In genomic region chr14:61472801-61473376, GRCh38 we compare ENCODE assay signal across 8 cellular contexts.
A peak's percentile ranks its signal among the peaks of the same experiment; 100 is the strongest.
DNase-seq lines count a peak whose midpoint lies in the region; ATAC-seq, FAIRE-seq and TF ChIP-seq lines count a peak whose summit lies in the region.

No MANE protein-coding gene starts in this region.

- peak overlapping the region; percentile 84 for H3K4me3 Mint-ChIP-seq in activated T-helper 1 cell treated with anti-CD3 and anti-CD28 coated beads, Interleukin-12 subunit alpha, Interleukin-12 subunit beta, Interleukin-2, Interleukin-4 antibody, amounts not matched to agents 30 ng/mL and 10 ng/mL and 1 ng/mL, durations not matched to agents 14 hours and 24 hours and 36 hours

- H3K27me3 ChIP-seq in Peyer's patch (no peaks in the 10 kb centered on the region), HepG2 (ENCODE audit: control insufficient read depth in 1 of 2, insufficient read depth in 2 of 2, low read length in 2 of 2) (no peaks in the 10 kb centered on the region)

- ATAC-seq in HepG2 (no peak), GM21515 (IDR thresholded peaks at IDR 0.05; ENCODE audit: unreplicated experiment) (no peak), GM18909 (IDR thresholded peaks at IDR 0.05; ENCODE audit: poor library complexity, unreplicated experiment) (no peak)

- H3K9me3 Mint-ChIP-seq in activated T-helper 1 cell treated with anti-CD3 and anti-CD28 coated beads, Interleukin-12 subunit alpha, Interleukin-12 subunit beta, Interleukin-2, Interleukin-4 antibody, amounts not matched to agents 30 ng/mL and 10 ng/mL and 1 ng/mL, durations not matched to agents 14 hours and 24 hours and 36 hours: no peaks in the 10 kb centered on the region

- H3K4me1 ChIP-seq in Peyer's patch (peaks cover 0 to 57% (median 26%) of the 10 kb centered on the region in 4 donors), HepG2 (ENCODE audit: insufficient read depth, low read length) (peaks cover 45% of the 10 kb centered on the region)

- WGBS in HepG2 (ENCODE audit: low lambda C conversion rate): 79% methylated on average over 3 of the region's 3 CpGs

- H3K27me3 Mint-ChIP-seq in activated T-helper 1 cell treated with anti-CD3 and anti-CD28 coated beads, Interleukin-12 subunit alpha, Interleukin-12 subunit beta, Interleukin-2, Interleukin-4 antibody, amounts not matched to agents 30 ng/mL and 10 ng/mL and 1 ng/mL, durations not matched to agents 14 hours and 24 hours and 36 hours (ENCODE audit: insufficient read depth): no peaks in the 10 kb centered on the region

- no peaks in the 10 kb centered on the region for H3K36me3 ChIP-seq in Peyer's patch
- H3K36me3 ChIP-seq in HepG2 (replicated peaks in 1 of 2; ENCODE audit: control insufficient read depth in 1 of 2, insufficient read depth in 2 of 2, low read length in 2 of 2): no peaks in the 10 kb centered on the region

- no TSS peak for BruUV-seq in HepG2 (replicated peaks; lab: Mats Ljungman, UMichigan)

- TF ChIP-seq EP300 in HepG2 (IDR thresholded peaks at IDR 0.05; ENCODE audit: low read depth in 2 of 2, low read length in 2 of 2) (no peak), HepG2 (CRISPR knock-in tag; IDR thresholded peaks at IDR 0.05; ENCODE audit: borderline replicate concordance) (no peak)

- no peaks in the 10 kb centered on the region for H4K20me1 ChIP-seq in HepG2 (ENCODE audit: insufficient read depth, low read length)

- peak in 2 of 3 donors; percentile 60 to 82 for DNase-seq in Peyer's patch
- DNase-seq in activated T-helper 1 cell treated with anti-CD3 and anti-CD28 coated beads, Interleukin-12 subunit alpha, Interleukin-12 subunit beta, Interleukin-2, Interleukin-4 antibody, amounts not matched to agents 30 ng/mL and 10 ng/mL and 1 ng/mL, durations not matched to agents 14 hours and 24 hours and 36 hours (ENCODE audit: low spot score): peak; percentile 63
- DNase-seq in HepG2 (ENCODE audit: low spot score): no peak
- peak; percentile 33 to 44 (median 39) for DNase-seq in stimulated activated naive CD4-positive, alpha-beta T cell (lab: John Stamatoyannopoulos, UW)
- no peak for DNase-seq in erythroblast (lab: John Stamatoyannopoulos, UW)
- DNase-seq in NCI-H345 (lab: John Stamatoyannopoulos, UW): no peak

- in situ Hi-C loops in HepG2 (cut with HindIII; ENCODE audit: extremely low pct_ligation_motif_present, low pct_unique_long_range_greater_than_20kb): loop anchor here (5.0 to 10.0 kb wide), 2 partner anchors 62 to 89 kb away; no protein-coding TSS in a partner anchor

- peak overlapping the region; percentile 95 for H3K27ac Mint-ChIP-seq in activated T-helper 1 cell treated with anti-CD3 and anti-CD28 coated beads, Interleukin-12 subunit alpha, Interleukin-12 subunit beta, Interleukin-2, Interleukin-4 antibody, amounts not matched to agents 30 ng/mL and 10 ng/mL and 1 ng/mL, durations not matched to agents 14 hours and 24 hours and 36 hours

- TF ChIP-seq CTCF in Peyer's patch (IDR thresholded peaks at IDR 0.05) (no peak), HepG2 (CRISPR knock-in tag; IDR thresholded peaks at IDR 0.05) (no peak)

- FAIRE-seq in HepG2 (lab: Jason Lieb, UNC): peak; percentile 4

- peak overlapping the region; percentile 54; the same call in 1 of the 2 replicates for H3K4me2 ChIP-seq in HepG2 (ENCODE audit: low read depth, low read length)

- H3K4me1 Mint-ChIP-seq in activated T-helper 1 cell treated with anti-CD3 and anti-CD28 coated beads, Interleukin-12 subunit alpha, Interleukin-12 subunit beta, Interleukin-2, Interleukin-4 antibody, amounts not matched to agents 30 ng/mL and 10 ng/mL and 1 ng/mL, durations not matched to agents 14 hours and 24 hours and 36 hours (ENCODE audit: low read depth): peaks cover 95% of the 10 kb centered on the region

- no peaks in the 10 kb centered on the region for H3K79me2 ChIP-seq in HepG2 (ENCODE audit: insufficient read depth, low read length)

- H3K36me3 Mint-ChIP-seq in activated T-helper 1 cell treated with anti-CD3 and anti-CD28 coated beads, Interleukin-12 subunit alpha, Interleukin-12 subunit beta, Interleukin-2, Interleukin-4 antibody, amounts not matched to agents 30 ng/mL and 10 ng/mL and 1 ng/mL, durations not matched to agents 14 hours and 24 hours and 36 hours (ENCODE audit: low read depth): peaks cover 42% of the 10 kb centered on the region

- no peak overlapping the region for H3K4me3 ChIP-seq in Peyer's patch
- no peak overlapping the region for H3K4me3 ChIP-seq in HepG2 (replicated peaks in 1 of 3; ENCODE audit: insufficient read depth in 1 of 3, low read depth in 2 of 3, low read length in 3 of 3)

- CTCF ChIA-PET in HepG2 (lab: Yijun Ruan, JAX; ENCODE audit: low intra/inter-chr PET ratio, low total read pairs): no interaction called here

- intact Hi-C loops in activated T-helper 1 cell treated with anti-CD3 and anti-CD28 coated beads, Interleukin-12 subunit alpha, Interleukin-12 subunit beta, Interleukin-2, Interleukin-4 antibody, amounts not matched to agents 30 ng/mL and 10 ng/mL and 1 ng/mL, durations not matched to agents 14 hours and 24 hours and 36 hours (cut with micrococcal nuclease): loop anchor here (1.0 to 10.0 kb wide), 16 partner anchors 7 to 720 kb away; partner anchors contain the start of genes HIF1A and SNAPC1
- intact Hi-C loops in HepG2 (cut with micrococcal nuclease; ENCODE audit: unreplicated experiment): loop anchor here (1.0 kb wide), 1 partner anchor 64 kb away; no protein-coding TSS in a partner anchor

- H3K9me3 ChIP-seq in Peyer's patch (no peaks in the 10 kb centered on the region), HepG2 (ENCODE audit: low read length) (no peaks in the 10 kb centered on the region)

- H3K27ac ChIP-seq in Peyer's patch (peak overlapping the region; percentile 64 to 91 (median 73)), HepG2 (ENCODE audit: extremely low read length, insufficient read depth, low read length) (no peak overlapping the region)

- no peak for TF ChIP-seq POLR2A in Peyer's patch (IDR thresholded peaks at IDR 0.05)
- no peak for TF ChIP-seq POLR2A in HepG2 (IDR thresholded peaks at IDR 0.05; ENCODE audit: insufficient read depth in 1 of 2, low read depth in 2 of 2, low read length in 2 of 2)
- TF ChIP-seq POLR2A in erythroblast (IDR thresholded peaks at IDR 0.05; ENCODE audit: low read length): no peak

- no peak overlapping the region for H3K9ac ChIP-seq in HepG2 (ENCODE audit: insufficient read depth, low read depth, low read length)

- POLR2A ChIA-PET in HepG2 (lab: Yijun Ruan, JAX): no interaction called here

- no peak for TF ChIP-seq RAD21 in HepG2 (CRISPR knock-in tag; IDR thresholded peaks at IDR 0.05)

- no peak overlapping the region for H2AFZ ChIP-seq in HepG2 (ENCODE audit: low read length)

TF ChIP-seq in HepG2, 621 proteins besides CTCF, POLR2A, EP300 and RAD21 (continues in another document):
- TF ChIP-seq RBM39 (IDR thresholded peaks at IDR 0.05; ENCODE audit: low read depth, low read length, poor library complexity, severe bottlenecking): no peak
- TF ChIP-seq ZNF431 (CRISPR knock-in tag; IDR thresholded peaks at IDR 0.05; ENCODE audit: borderline replicate concordance, low read depth): no peak
- TF ChIP-seq SALL2 (CRISPR knock-in tag; IDR thresholded peaks at IDR 0.05): no peak
- TF ChIP-seq PAWR (CRISPR knock-in tag; IDR thresholded peaks at IDR 0.05; ENCODE audit: borderline replicate concordance): no peak
- no peak for TF ChIP-seq ZFP1 (CRISPR knock-in tag; IDR thresholded peaks at IDR 0.05)
- TF ChIP-seq SUZ12 (IDR thresholded peaks at IDR 0.05; ENCODE audit: low read depth, low read length): no peak
- no peak for TF ChIP-seq ZFP41 (CRISPR knock-in tag; IDR thresholded peaks at IDR 0.05; ENCODE audit: borderline replicate concordance)
- no peak for TF ChIP-seq ZNF235 (CRISPR knock-in tag; IDR thresholded peaks at IDR 0.05; ENCODE audit: borderline replicate concordance)
- no peak for TF ChIP-seq ZNF773 (CRISPR knock-in tag; IDR thresholded peaks at IDR 0.05; ENCODE audit: borderline replicate concordance)
- no peak for TF ChIP-seq ZNF672 (CRISPR knock-in tag; IDR thresholded peaks at IDR 0.05)
- TF ChIP-seq RBAK (CRISPR knock-in tag; IDR thresholded peaks at IDR 0.05): no peak
- TF ChIP-seq ZKSCAN1 (IDR thresholded peaks at IDR 0.05; ENCODE audit: low read length): no peak
- TF ChIP-seq RNF219 (CRISPR knock-in tag; IDR thresholded peaks at IDR 0.05): no peak
- no peak for TF ChIP-seq JUND (CRISPR knock-in tag; IDR thresholded peaks at IDR 0.05)
- no peak for TF ChIP-seq TGIF2 (CRISPR knock-in tag; IDR thresholded peaks at IDR 0.05)
- no peak for TF ChIP-seq USF2 (IDR thresholded peaks at IDR 0.05; ENCODE audit: low read depth, low read length)
- TF ChIP-seq USF2 (CRISPR knock-in tag; IDR thresholded peaks at IDR 0.05; ENCODE audit: borderline replicate concordance): no peak

Comparison
In these comparisons a context has a peak if more than half of its experiments do, and no peak if none do; other contexts are left out.
1. DNase-seq: peak in Peyer's patch (2 of 3), activated T-helper 1 cell treated with anti-CD3 and anti-CD28 coated beads, Interleukin-12 subunit alpha, Interleukin-12 subunit beta, Interleukin-2, Interleukin-4 antibody, amounts not matched to agents 30 ng/mL and 10 ng/mL and 1 ng/mL, durations not matched to agents 14 hours and 24 hours and 36 hours (single experiment) and stimulated activated naive CD4-positive, alpha-beta T cell (6 of 6); none in HepG2 (single experiment), erythroblast (0 of 2) and NCI-H345 (single experiment).